In the genomic region with DNA sequence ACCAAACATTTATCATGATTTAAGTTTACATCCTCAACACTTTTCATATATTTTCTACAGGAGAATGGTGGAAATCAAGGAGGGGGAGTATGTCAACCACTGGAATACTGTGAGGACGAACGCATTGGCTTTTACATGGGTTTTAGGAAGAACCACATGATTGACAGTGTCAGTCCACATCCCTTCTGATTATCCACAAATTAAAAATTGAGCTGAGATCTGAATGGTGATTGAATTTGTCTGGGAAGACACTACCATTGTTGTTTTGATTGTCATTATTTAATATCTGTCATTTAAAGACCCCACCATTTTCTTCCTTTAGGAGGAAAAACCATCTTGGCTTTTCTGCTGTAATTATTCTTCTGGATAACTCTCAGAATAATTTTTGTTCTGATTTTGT, we compare ENCODE assay signal across 29 cellular contexts. TPM values are rescaled to one million over a fixed set of nuclear protein-coding genes. Genes with fewer than 3 reads are reported as not detected.
DNase-seq lines count a peak whose midpoint lies in the region; ATAC-seq and TF ChIP-seq lines count a peak whose summit lies in the region.
"Had no signal": no experiment of that assay in that cellular context is flagged by ENCODE, and none has a peak within 500 bp of the region (broad histone marks: within the 10 kb centered on the region; RNA-seq: fewer than 3 reads in every experiment).

No MANE protein-coding gene starts in this region.

- no peak for TF ChIP-seq RAD21 in IMR-90 (IDR thresholded peaks at IDR 0.05; ENCODE audit: low read length)

- H2AK5ac ChIP-seq in IMR-90 (ENCODE audit: low read depth, low read length), result no peak overlapping the region

- no peaks in the 10 kb centered on the region for H3K36me3 Mint-ChIP-seq in activated T-cell treated with anti-CD3 and anti-CD28 coated beads, Interleukin-2, amount 50 U/mL, for 4 hours (ENCODE audit: insufficient read depth)
- peaks cover under 1 to 6% of the 10 kb centered on the region in 2 donors for H3K36me3 Mint-ChIP-seq in activated naive CD4-positive, alpha-beta T cell treated with anti-CD3 and anti-CD28 coated beads, Interleukin-2, amount 50 U/mL, for 72 hours
- peaks cover 5% of the 10 kb centered on the region for H3K36me3 Mint-ChIP-seq in natural killer cell treated with Interleukin-12 subunit alpha and Interleukin-12 subunit beta and Interleukin-15 and Interleukin-18, amount 100 ng/mL, for 72 hours
- H3K36me3 Mint-ChIP-seq: naive B cell had no signal

- no peak overlapping the region for H4K8ac ChIP-seq in IMR-90 (ENCODE audit: low read depth in 2 of 2, low read length in 2 of 2)

- H3K27me3 ChIP-seq in IMR-90 (ENCODE audit: control insufficient read depth, insufficient read depth, low read length), result no peaks in the 10 kb centered on the region
- H3K27me3 ChIP-seq: BLaER1, cardiac muscle cell, suprapubic skin had no signal

- intact Hi-C loops in IMR-90 (cut with micrococcal nuclease), result no loop called here

- no peaks in the 10 kb centered on the region for H3K36me3 ChIP-seq in IMR-90 (ENCODE audit: control insufficient read depth, insufficient read depth, low read length)
- H3K36me3 ChIP-seq: BLaER1, cardiac muscle cell, HAP-1, suprapubic skin had no signal

- no peak overlapping the region for H2AFZ ChIP-seq in IMR-90 (replicated peaks; ENCODE audit: low read length, poor library complexity)

- peaks cover 62% of the 10 kb centered on the region for H3K4me1 Mint-ChIP-seq in activated T-cell treated with anti-CD3 and anti-CD28 coated beads, Interleukin-2, amount 50 U/mL, for 4 hours (ENCODE audit: low read depth)
- peaks cover 40 to 63% of the 10 kb centered on the region in 2 donors for H3K4me1 Mint-ChIP-seq in natural killer cell treated with Interleukin-12 subunit alpha and Interleukin-12 subunit beta and Interleukin-15 and Interleukin-18, amount 100 ng/mL, for 72 hours (ENCODE audit: low read depth in 2 of 2)

- no peaks in the 10 kb centered on the region for H3K27me3 Mint-ChIP-seq in activated T-cell treated with anti-CD3 and anti-CD28 coated beads, Interleukin-2, amount 50 U/mL, for 4 hours (ENCODE audit: low read depth)
- H3K27me3 Mint-ChIP-seq in natural killer cell treated with Interleukin-12 subunit alpha and Interleukin-12 subunit beta and Interleukin-15 and Interleukin-18, amount 100 ng/mL, for 72 hours, result no peaks in the 10 kb centered on the region
- H3K27me3 Mint-ChIP-seq: naive B cell had no signal

- H2BK120ac ChIP-seq in IMR-90 (ENCODE audit: low read depth, low read length), result peak overlapping the region; percentile 47; the same call in 1 of the 2 replicates

- peak overlapping the region; percentile 76 for H3K4me3 Mint-ChIP-seq in activated T-cell treated with anti-CD3 and anti-CD28 coated beads, Interleukin-2, amount 50 U/mL, for 4 hours
- peak overlapping the region; percentile 90 for H3K4me3 Mint-ChIP-seq in natural killer cell treated with Interleukin-12 subunit alpha and Interleukin-12 subunit beta and Interleukin-15 and Interleukin-18, amount 100 ng/mL, for 72 hours

- ATAC-seq in activated T-cell treated with anti-CD3 and anti-CD28 coated beads, Interleukin-2, amount 50 U/mL, for 4 hours, result no peak
- ATAC-seq in IMR-90 (ENCODE audit: low read depth), result no peak
- ATAC-seq in activated naive CD4-positive, alpha-beta T cell treated with anti-CD3 and anti-CD28 coated beads, Interleukin-2, amount 50 U/mL, for 72 hours, result no peak
- ATAC-seq in natural killer cell treated with Interleukin-12 subunit alpha and Interleukin-12 subunit beta and Interleukin-15 and Interleukin-18, amount 100 ng/mL, for 72 hours, result no peak
- ATAC-seq: left ventricle myocardium superior had no signal

- no peaks in the 10 kb centered on the region for H3K9me3 ChIP-seq in IMR-90 (ENCODE audit: control insufficient read depth, insufficient read depth, low read length)
- H3K9me3 ChIP-seq: BLaER1, HAP-1, SK-N-SH, suprapubic skin had no signal

- POLR2A ChIA-PET in IMR-90 (lab: Charles Lee; ENCODE audit: unreplicated experiment), result no interaction called here

- 0 out of 3 replicates have a peak overlapping the region, but pooled peaks have one; percentile 83 for H2BK15ac ChIP-seq in IMR-90 (ENCODE audit: low read depth, low read length)

- TF ChIP-seq CTCF in IMR-90 (conservative IDR thresholded peaks at IDR 0.05; ENCODE audit: low read depth, low read length), result no peak

- peaks cover 2% of the 10 kb centered on the region; the same call in 1 of the 2 replicates for H3K4me1 ChIP-seq in IMR-90 (ENCODE audit: control insufficient read depth, insufficient read depth, low read length)
- H3K4me1 ChIP-seq: suprapubic skin had no signal

- no peak overlapping the region for H3K4me2 ChIP-seq in IMR-90 (ENCODE audit: low read depth, low read length)
- H3K4me2 ChIP-seq: SK-N-SH, smooth muscle cell had no signal

- H2BK5ac ChIP-seq in IMR-90 (ENCODE audit: low read depth, low read length, poor library complexity, severe bottlenecking), result no peak overlapping the region

- H3K23ac ChIP-seq in IMR-90 (ENCODE audit: low read depth, low read length), result no peak overlapping the region

- in situ Hi-C loops in IMR-90 (cut with MboI; ENCODE audit: low sequenced_read_pairs), result no loop called here

- no peak overlapping the region for H3K9ac ChIP-seq in IMR-90 (ENCODE audit: low read depth, low read length)
- H3K9ac ChIP-seq: BLaER1, SK-N-SH had no signal

- H3K14ac ChIP-seq in IMR-90 (replicated peaks; ENCODE audit: low read depth, low read length), result no peak overlapping the region

- WGBS in IMR-90 (ENCODE audit: extremely low coverage in 2 of 2, insufficient read length in 1 of 2), 2 experiments, result no CpG with 5 or more reads among the region's 2 CpGs

- no peak overlapping the region for H3K56ac ChIP-seq in IMR-90 (ENCODE audit: extremely low read depth, insufficient read depth, low read length)

- no peak overlapping the region for H2AK9ac ChIP-seq in IMR-90 (replicated peaks; ENCODE audit: low read depth, low read length, poor library complexity)

- no peak for DNase-seq in activated T-cell treated with anti-CD3 and anti-CD28 coated beads, Interleukin-2, amount 50 U/mL, for 4 hours
- DNase-seq in activated T-cell treated with anti-CD3 and anti-CD28 coated beads for 4 hours (no peak), IMR-90 (no peak), OCI-M2 (lab: John Stamatoyannopoulos, UW; ENCODE audit: unreplicated experiment) (no peak), epidermal melanocyte (ENCODE audit: insufficient read length, low spot score) (no peak)
- DNase-seq in activated naive CD4-positive, alpha-beta T cell treated with anti-CD3 and anti-CD28 coated beads, Interleukin-2, amount 50 U/mL, for 72 hours (ENCODE audit: low spot score in 2 of 2), result no peak
- DNase-seq in natural killer cell treated with Interleukin-12 subunit alpha and Interleukin-12 subunit beta and Interleukin-15 and Interleukin-18, amount 100 ng/mL, for 72 hours (ENCODE audit: low spot score), result no peak
- DNase-seq: ACHN; activated effector memory CD4-positive, alpha-beta T cell treated with Interleukin-2 at 50 U/mL for 16 hours; aorta; hypothalamus; left ventricle myocardium superior; naive B cell; NCI-H1092 treated with DMSO at 0.1 percent for 48 hours; NCI-H1930; NCI-H226; NCI-H748 treated with DMSO at 0.1 percent for 48 hours; retina; SK-N-SH; stimulated activated CD4-positive, alpha-beta T cell treated with anti-CD3 and anti-CD28 coated beads, Interleukin-2, amount 100 ng/mL, for 24 hours; T1000 had no signal

- dilution Hi-C loops in IMR-90 (cut with HindIII; ENCODE audit: low sequenced_read_pairs, unreplicated experiment), result no loop called here

- no peaks in the 10 kb centered on the region for H3K9me3 Mint-ChIP-seq in activated T-cell treated with anti-CD3 and anti-CD28 coated beads, Interleukin-2, amount 50 U/mL, for 4 hours
- no peaks in the 10 kb centered on the region for H3K9me3 Mint-ChIP-seq in activated naive CD4-positive, alpha-beta T cell treated with anti-CD3 and anti-CD28 coated beads, Interleukin-2, amount 50 U/mL, for 72 hours
- no peaks in the 10 kb centered on the region for H3K9me3 Mint-ChIP-seq in natural killer cell treated with Interleukin-12 subunit alpha and Interleukin-12 subunit beta and Interleukin-15 and Interleukin-18, amount 100 ng/mL, for 72 hours

- no peak overlapping the region for H4K5ac ChIP-seq in IMR-90 (ENCODE audit: low read depth, low read length)

- no peak overlapping the region for H3K4me3 ChIP-seq in IMR-90 (ENCODE audit: insufficient read depth, low read depth, low read length)
- H3K4me3 ChIP-seq: BLaER1, cardiac muscle cell, HAP-1, smooth muscle cell, suprapubic skin had no signal

- TF ChIP-seq POLR2A in IMR-90 (IDR thresholded peaks at IDR 0.05; ENCODE audit: low read depth, low read length), result no peak

- peak overlapping the region; percentile 57; the same call in 1 of the 2 replicates for H2BK20ac ChIP-seq in IMR-90 (ENCODE audit: low read depth, low read length)

- H3K27ac Mint-ChIP-seq in activated naive CD4-positive, alpha-beta T cell treated with anti-CD3 and anti-CD28 coated beads, Interleukin-2, amount 50 U/mL, for 72 hours, result peak overlapping the region; percentile 53 to 91
- peak overlapping the region; percentile 94 to 95 for H3K27ac Mint-ChIP-seq in natural killer cell treated with Interleukin-12 subunit alpha and Interleukin-12 subunit beta and Interleukin-15 and Interleukin-18, amount 100 ng/mL, for 72 hours

- no peak overlapping the region; the same call in 1 of the 2 replicates for H3K18ac ChIP-seq in IMR-90 (ENCODE audit: low read depth, low read length)

- 0 out of 2 replicates have a peak, but pooled peaks cover 2% of the 10 kb centered on the region for H3K9me1 ChIP-seq in IMR-90 (ENCODE audit: insufficient read depth, low read length)

- BruUV-seq in IMR-90 (replicated peaks; lab: Mats Ljungman, UMichigan), result no TSS peak

- CTCF ChIA-PET in IMR-90 (lab: Yijun Ruan, JAX), result interaction anchor here (0.6 to 5.8 kb wide), 2 partner anchors 18 to 45 kb away, joined by 3 to 39 read pairs; no protein-coding TSS in a partner anchor

- H4K20me1 ChIP-seq in IMR-90 (ENCODE audit: insufficient read depth, low read length), result no peaks in the 10 kb centered on the region
- H4K20me1 ChIP-seq: BLaER1 had no signal

- peak overlapping the region; percentile 35; the same call in 1 of the 2 replicates for H3K4ac ChIP-seq in IMR-90 (ENCODE audit: low read depth, low read length)

- H3K27ac ChIP-seq in IMR-90 (ENCODE audit: insufficient read depth, low read length), result no peak overlapping the region
- H3K27ac ChIP-seq: BLaER1, cardiac muscle cell, suprapubic skin had no signal

- H4K91ac ChIP-seq in IMR-90 (ENCODE audit: insufficient read depth, low read depth, low read length), result no peak overlapping the region; the same call in 1 of the 2 replicates

- H3K79me1 ChIP-seq in IMR-90 (ENCODE audit: low read depth in 1 of 2, low read length in 2 of 2), result no peaks in the 10 kb centered on the region

RNA-seq across cellular contexts. Expression of a gene that starts 31.3 kb away (rescaled TPM):
- not detected for total RNA-seq in activated T-cell treated with anti-CD3 and anti-CD28 coated beads, Interleukin-2, amount 50 U/mL, for 4 hours
- not detected in 2 replicates for total RNA-seq in IMR-90 (2012; rRNA removed)
- polyA plus RNA-seq in IMR-90 (2012; rRNA removed), result not detected in 2 replicates
- polyA plus RNA-seq in IMR-90 (2012; cell fraction: cytosol; rRNA removed), result not detected in 2 replicates
- polyA plus RNA-seq in IMR-90 (2012; cell fraction: nucleus; rRNA removed; ENCODE audit: low replicate concordance), result not detected in 2 replicates
- total RNA-seq in activated naive CD4-positive, alpha-beta T cell treated with anti-CD3 and anti-CD28 coated beads, Interleukin-2, amount 50 U/mL, for 72 hours, result under 1 TPM in 1 of 2 donors, not detected in 1; 0.45 TPM
- total RNA-seq in natural killer cell treated with Interleukin-12 subunit alpha and Interleukin-12 subunit beta and Interleukin-15 and Interleukin-18, amount 100 ng/mL, for 72 hours, result 1 to 10 TPM; 1.7 to 2.1 TPM
- total RNA-seq: activated CD8-positive, alpha-beta memory T cell treated with anti-CD3 and anti-CD28 coated beads for 36 hours; cardiac muscle cell; fibroblast of lung; osteoblast; smooth muscle cell; suprapubic skin had no signal
- polyA plus RNA-seq: aorta, cardiac muscle cell, SK-N-SH, smooth muscle cell had no signal

RNA-seq across cellular contexts. Expression of a gene that starts 35.2 kb away (rescaled TPM):
- 100 to 1,000 TPM; 253 to 322 (median 318) TPM for total RNA-seq in activated T-cell treated with anti-CD3 and anti-CD28 coated beads, Interleukin-2, amount 50 U/mL, for 4 hours
- total RNA-seq in IMR-90 (2012; rRNA removed), result not detected in 2 replicates
- polyA plus RNA-seq in IMR-90 (2012; rRNA removed), result not detected in 2 replicates
- not detected in 2 replicates for polyA plus RNA-seq in IMR-90 (2012; cell fraction: cytosol; rRNA removed)
- polyA plus RNA-seq in IMR-90 (2012; cell fraction: nucleus; rRNA removed; ENCODE audit: low replicate concordance), result 0.08 TPM in 1 of 2 replicates, not detected in the other
- 10 to 100 TPM; 72.7 to 91.1 TPM for total RNA-seq in activated naive CD4-positive, alpha-beta T cell treated with anti-CD3 and anti-CD28 coated beads, Interleukin-2, amount 50 U/mL, for 72 hours
- total RNA-seq in natural killer cell treated with Interleukin-12 subunit alpha and Interleukin-12 subunit beta and Interleukin-15 and Interleukin-18, amount 100 ng/mL, for 72 hours, result 10 to 100 TPM; 53.6 to 55.6 TPM
- total RNA-seq: cardiac muscle cell, fibroblast of lung, osteoblast had no signal
- polyA plus RNA-seq: cardiac muscle cell, fibroblast of lung, SK-N-SH, smooth muscle cell had no signal

Comparison
In these comparisons a context has a peak if more than half of its experiments do, and no peak if none do; other contexts are left out.
1. RNA of a gene that starts 35.2 kb away (total RNA-seq): 253 to 322 TPM in activated T-cell treated with anti-CD3 and anti-CD28 coated beads, Interleukin-2, amount 50 U/mL, for 4 hours, 72.7 to 91.1 TPM in activated naive CD4-positive, alpha-beta T cell treated with anti-CD3 and anti-CD28 coated beads, Interleukin-2, amount 50 U/mL, for 72 hours and 53.6 to 55.6 TPM in natural killer cell treated with Interleukin-12 subunit alpha and Interleukin-12 subunit beta and Interleukin-15 and Interleukin-18, amount 100 ng/mL, for 72 hours; not detected in IMR-90; every median in the first group is over 10 times any median in the second.